8 cellular contexts compared by ENCODE assay signal in the genomic region with DNA sequence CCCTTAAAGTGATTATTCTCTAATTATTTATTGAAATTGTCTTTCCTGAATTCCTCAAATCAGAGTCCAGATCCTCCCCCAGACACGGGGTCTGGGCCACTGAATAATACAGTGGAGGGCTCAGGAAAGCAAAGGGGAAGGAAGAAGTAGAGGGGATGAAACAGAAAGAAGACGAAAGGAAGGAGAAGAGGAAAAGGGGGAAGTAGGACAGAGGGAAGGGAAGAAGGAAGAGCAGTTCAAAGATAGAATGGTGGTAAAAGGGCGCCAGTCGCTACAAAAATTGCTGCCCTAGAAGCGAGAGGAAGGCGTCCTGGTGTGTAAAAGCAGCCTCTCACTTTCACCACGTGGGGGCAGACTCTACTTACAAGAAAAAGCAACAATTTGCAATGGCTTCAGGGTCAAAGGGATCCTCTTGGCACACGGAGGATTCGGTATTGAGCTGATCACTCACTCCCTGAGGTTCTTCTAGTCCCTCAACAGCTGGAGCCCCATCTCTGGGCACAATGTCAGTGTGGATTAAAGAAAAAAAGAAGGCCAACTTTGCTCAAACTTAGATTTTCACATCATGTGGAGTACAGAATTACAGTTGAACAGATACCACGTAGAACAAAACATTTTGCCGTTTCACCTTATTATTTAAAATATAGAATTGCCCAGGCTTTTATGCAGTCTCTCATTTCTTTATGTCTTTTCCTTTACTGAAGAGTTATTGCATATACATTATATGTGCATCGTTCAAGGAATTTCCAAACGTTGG. TPM values are rescaled to one million over a fixed set of nuclear protein-coding genes. Genes with fewer than 3 reads are reported as not detected.
DNase-seq lines count a peak whose midpoint lies in the region; ATAC-seq and TF ChIP-seq lines count a peak whose summit lies in the region.

No MANE protein-coding gene starts in this region.

- peaks cover 12% of the 10 kb centered on the region for H3K27me3 Mint-ChIP-seq in activated CD8-positive, alpha-beta T cell treated with anti-CD3 and anti-CD28 coated beads, Interleukin-2, amount 10 ng/mL, durations not matched to agents 7 days and 5 days (ENCODE audit: low read depth)
- peaks cover 3% of the 10 kb centered on the region for H3K27me3 Mint-ChIP-seq in mesothelial cell of epicardium (ENCODE audit: low read depth)

- no peaks in the 10 kb centered on the region for H3K9me3 ChIP-seq in AG04450 (ENCODE audit: control insufficient read depth, insufficient read depth, low read length)
- H3K9me3 ChIP-seq in effector memory CD4-positive, alpha-beta T cell (ENCODE audit: control insufficient read depth, low read length): no peaks in the 10 kb centered on the region

- peak; percentile 75 for ATAC-seq in GM18907 (IDR thresholded peaks at IDR 0.05; ENCODE audit: unreplicated experiment)
- peak; percentile 84 for ATAC-seq in activated CD8-positive, alpha-beta T cell treated with anti-CD3 and anti-CD28 coated beads, Interleukin-2, amount 10 ng/mL, durations not matched to agents 7 days and 5 days

- H3K4me1 Mint-ChIP-seq in activated CD8-positive, alpha-beta T cell treated with anti-CD3 and anti-CD28 coated beads, Interleukin-2, amount 10 ng/mL, durations not matched to agents 7 days and 5 days (ENCODE audit: low read depth): peaks cover 24% of the 10 kb centered on the region
- H3K4me1 Mint-ChIP-seq in mesothelial cell of epicardium: peaks cover 33% of the 10 kb centered on the region

- no peaks in the 10 kb centered on the region for H3K36me3 Mint-ChIP-seq in activated CD8-positive, alpha-beta T cell treated with anti-CD3 and anti-CD28 coated beads, Interleukin-2, amount 10 ng/mL, durations not matched to agents 7 days and 5 days (ENCODE audit: low read depth)
- no peaks in the 10 kb centered on the region for H3K36me3 Mint-ChIP-seq in mesothelial cell of epicardium

- peak; percentile 91 for TF ChIP-seq CTCF in AG04450 (IDR thresholded peaks at IDR 0.05; ENCODE audit: low read depth, low read length)
- TF ChIP-seq CTCF in mesothelial cell of epicardium (IDR thresholded peaks at IDR 0.05; ENCODE audit: unreplicated experiment): peak; percentile 79

- no peak overlapping the region for H3K4me3 ChIP-seq in AG04450 (ENCODE audit: low read depth, low read length)
- no peak overlapping the region for H3K4me3 ChIP-seq in effector memory CD4-positive, alpha-beta T cell (ENCODE audit: insufficient read depth, low read depth, low read length, poor library complexity, severe bottlenecking)

- peaks cover 8% of the 10 kb centered on the region for H3K27me3 ChIP-seq in AG04450 (ENCODE audit: control insufficient read depth, insufficient read depth, low read length)
- no peaks in the 10 kb centered on the region for H3K27me3 ChIP-seq in effector memory CD4-positive, alpha-beta T cell (replicated peaks; ENCODE audit: control insufficient read depth, insufficient read depth, low read length, poor library complexity, severe bottlenecking)

- peak; percentile 53 for DNase-seq in AG04450 (ENCODE audit: low read depth, low spot score)
- DNase-seq in HS-27A (ENCODE audit: low read depth): peak; percentile 9
- peak; percentile 84 for DNase-seq in NCI-H82 treated with DMSO at 0.1 percent for 48 hours (lab: John Stamatoyannopoulos, UW; ENCODE audit: unreplicated experiment)
- DNase-seq in activated CD8-positive, alpha-beta T cell treated with anti-CD3 and anti-CD28 coated beads, Interleukin-2, amount 10 ng/mL, durations not matched to agents 7 days and 5 days: peak; percentile 80
- peak; percentile 4 to 46 (median 12) for DNase-seq in effector memory CD4-positive, alpha-beta T cell
- peak in 1 of 2 experiments; percentile 67 for DNase-seq in mesothelial cell of epicardium (ENCODE audit: low spot score in 2 of 2, unreplicated experiment in 2 of 2)
- DNase-seq in stimulated activated CD8-positive, alpha-beta memory T cell treated with anti-CD3 and anti-CD28 coated beads, Interleukin-4, amount 100 ng/mL, for 1 hour (ENCODE audit: low read depth in 2 of 2, low spot score in 1 of 2): peak; percentile 18 to 41

- H3K9me3 Mint-ChIP-seq in activated CD8-positive, alpha-beta T cell treated with anti-CD3 and anti-CD28 coated beads, Interleukin-2, amount 10 ng/mL, durations not matched to agents 7 days and 5 days (ENCODE audit: insufficient read depth): no peaks in the 10 kb centered on the region
- no peaks in the 10 kb centered on the region for H3K9me3 Mint-ChIP-seq in mesothelial cell of epicardium

- H3K27ac Mint-ChIP-seq in activated CD8-positive, alpha-beta T cell treated with anti-CD3 and anti-CD28 coated beads, Interleukin-2, amount 10 ng/mL, durations not matched to agents 7 days and 5 days: no peak overlapping the region
- H3K27ac Mint-ChIP-seq in mesothelial cell of epicardium: no peak overlapping the region

- POLR2A ChIA-PET in AG04450 (lab: Yijun Ruan, JAX): interaction anchor here (0.6 kb wide), 1 partner anchor 592 kb away, joined by 3 read pairs; no protein-coding TSS in a partner anchor
- POLR2A ChIA-PET in activated CD8-positive, alpha-beta T cell treated with anti-CD3 and anti-CD28 coated beads, Interleukin-2, amount 10 ng/mL, durations not matched to agents 7 days and 5 days (lab: Charles Lee): no interaction called here

- no peak overlapping the region for H3K27ac ChIP-seq in AG04450 (ENCODE audit: low read depth, low read length)
- H3K27ac ChIP-seq in effector memory CD4-positive, alpha-beta T cell (ENCODE audit: insufficient read depth, low read length, poor library complexity, severe bottlenecking): no peak overlapping the region

- H3K36me3 ChIP-seq in effector memory CD4-positive, alpha-beta T cell (ENCODE audit: control insufficient read depth, insufficient read depth, low read length): no peaks in the 10 kb centered on the region

- CTCF ChIA-PET in AG04450 (lab: Charles Lee): interaction anchor here (0.6 to 6.1 kb wide), 56 partner anchors 8 to 1106 kb away, joined by 3 to 234 read pairs (median 4); partner anchors contain the start of gene NPVF
- CTCF ChIA-PET in activated CD8-positive, alpha-beta T cell treated with anti-CD3 and anti-CD28 coated beads, Interleukin-2, amount 10 ng/mL, durations not matched to agents 7 days and 5 days (lab: Charles Lee): interaction anchor here (0.6 to 8.2 kb wide), 29 partner anchors 9 to 595 kb away, joined by 3 to 162 read pairs (median 4); no protein-coding TSS in a partner anchor

- H3K4me3 Mint-ChIP-seq in activated CD8-positive, alpha-beta T cell treated with anti-CD3 and anti-CD28 coated beads, Interleukin-2, amount 10 ng/mL, durations not matched to agents 7 days and 5 days: no peak overlapping the region
- no peak overlapping the region for H3K4me3 Mint-ChIP-seq in mesothelial cell of epicardium

- no peaks in the 10 kb centered on the region for H3K4me1 ChIP-seq in effector memory CD4-positive, alpha-beta T cell (ENCODE audit: control insufficient read depth, insufficient read depth, low read length, poor library complexity, severe bottlenecking)

RNA-seq across cellular contexts. Expression of gene NPVF, which starts 31.4 kb away (rescaled TPM):
- not detected in 2 replicates for polyA plus RNA-seq in AG04450 (2011; rRNA removed)
- not detected in 2 replicates for polyA minus RNA-seq in AG04450 (2011; rRNA and poly(A)+ RNA removed)
- not detected for total RNA-seq in activated CD8-positive, alpha-beta T cell treated with anti-CD3 and anti-CD28 coated beads, Interleukin-2, amount 10 ng/mL, durations not matched to agents 7 days and 5 days
- not detected in 3 replicates for total RNA-seq in mesothelial cell of epicardium
